24 cellular contexts compared by ENCODE assay signal in genomic region chr11:113234888-113235287, GRCh38.
A peak's percentile ranks its signal among the peaks of the same experiment; 100 is the strongest.
DNase-seq lines count a peak whose midpoint lies in the region; ATAC-seq and TF ChIP-seq lines count a peak whose summit lies in the region.
"Had no signal": no experiment of that assay in that cellular context is flagged by ENCODE, and none has a peak within 500 bp of the region (broad histone marks: within the 10 kb centered on the region; RNA-seq: fewer than 3 reads in every experiment).

No MANE protein-coding gene starts in this region.

- no peak overlapping the region for H3K4me3 ChIP-seq in dorsolateral prefrontal cortex

- peak in 1 of 56 donors; percentile 34 for TF ChIP-seq CTCF in dorsolateral prefrontal cortex (IDR thresholded peaks at IDR 0.05 in 54 of 56, conservative IDR thresholded peaks at IDR 0.05 in 2 of 56; ENCODE audit: low read depth in 1 of 56, partially characterized antibody in 56 of 56)

- H3K4me1 Mint-ChIP-seq in activated CD8-positive, alpha-beta T cell treated with anti-CD3 and anti-CD28 coated beads, Interleukin-2, amount 10 ng/mL, durations not matched to agents 7 days and 5 days (ENCODE audit: low read depth) = no peaks in the 10 kb centered on the region
- H3K4me1 Mint-ChIP-seq: CD14-positive monocyte; CD8-positive, alpha-beta memory T cell had no signal

- H3K27me3 ChIP-seq in dorsolateral prefrontal cortex (no peaks in the 10 kb centered on the region), layer of hippocampus (ENCODE audit: control insufficient read depth, insufficient read depth, low read length) (no peaks in the 10 kb centered on the region)
- H3K27me3 ChIP-seq: BE2C had no signal

- TF ChIP-seq POLR2A in GM18505 (IDR thresholded peaks at IDR 0.05; ENCODE audit: borderline replicate concordance, extremely low read depth, insufficient read depth, insufficient read length) = no peak

- peak overlapping the region in 58 of 59 donors; percentile 16 to 93 (median 82) for H3K27ac ChIP-seq in dorsolateral prefrontal cortex
- peak overlapping the region; percentile 78 for H3K27ac ChIP-seq in layer of hippocampus (ENCODE audit: low read depth, low read length)

- H3K27ac Mint-ChIP-seq in activated CD8-positive, alpha-beta T cell treated with anti-CD3 and anti-CD28 coated beads, Interleukin-2, amount 10 ng/mL, durations not matched to agents 7 days and 5 days = no peak overlapping the region
- H3K27ac Mint-ChIP-seq: CD14-positive monocyte; CD8-positive, alpha-beta memory T cell had no signal

- H3K27me3 Mint-ChIP-seq in activated CD8-positive, alpha-beta T cell treated with anti-CD3 and anti-CD28 coated beads, Interleukin-2, amount 10 ng/mL, durations not matched to agents 7 days and 5 days (ENCODE audit: low read depth) = peaks cover 7% of the 10 kb centered on the region

- POLR2A ChIA-PET in activated CD8-positive, alpha-beta T cell treated with anti-CD3 and anti-CD28 coated beads, Interleukin-2, amount 10 ng/mL, durations not matched to agents 7 days and 5 days (lab: Charles Lee) = no interaction called here

- intact Hi-C loops in dorsolateral prefrontal cortex (cut with DNase I) = loop anchor here in 1 of 2 donors (5.0 kb wide), 1 partner anchor 73 kb away; no protein-coding TSS in a partner anchor

- H3K9me3 Mint-ChIP-seq in activated CD8-positive, alpha-beta T cell treated with anti-CD3 and anti-CD28 coated beads, Interleukin-2, amount 10 ng/mL, durations not matched to agents 7 days and 5 days (ENCODE audit: insufficient read depth) = no peaks in the 10 kb centered on the region
- H3K9me3 Mint-ChIP-seq: CD8-positive, alpha-beta memory T cell had no signal

- ATAC-seq in GM18505 (IDR thresholded peaks at IDR 0.05; ENCODE audit: unreplicated experiment) = no peak
- no peak for ATAC-seq in activated CD8-positive, alpha-beta T cell treated with anti-CD3 and anti-CD28 coated beads, Interleukin-2, amount 10 ng/mL, durations not matched to agents 7 days and 5 days
- ATAC-seq: PC-3 had no signal

- peak in 9 of 10 donors; percentile 45 to 75 (median 61) for DNase-seq in dorsolateral prefrontal cortex
- peak; percentile 66 for DNase-seq in pons (ENCODE audit: low spot score)
- no peak for DNase-seq in activated CD8-positive, alpha-beta T cell treated with anti-CD3 and anti-CD28 coated beads, Interleukin-2, amount 10 ng/mL, durations not matched to agents 7 days and 5 days
- DNase-seq in effector CD4-positive, alpha-beta T cell = no peak
- no peak for DNase-seq in NCI-H774 (lab: John Stamatoyannopoulos, UW)
- DNase-seq: BE2C; CD8-positive, alpha-beta memory T cell; DMS 273 treated with DMSO at 0.1 percent for 48 hours; DMS79; EL; GF-D8; GOT3; HCEC 1CT; KBM-7; MM.1S; NCI-H2029; NCI-H446; NCI-H524 treated with DMSO at 0.1 percent for 48 hours; NCI-H82; NK-92 treated with Interleukin-12 subunit alpha and Interleukin-12 subunit beta, amount 100 ng/mL, for 24 hours; PC-3 had no signal

- H3K36me3 Mint-ChIP-seq in activated CD8-positive, alpha-beta T cell treated with anti-CD3 and anti-CD28 coated beads, Interleukin-2, amount 10 ng/mL, durations not matched to agents 7 days and 5 days (ENCODE audit: low read depth) = no peaks in the 10 kb centered on the region
- H3K36me3 Mint-ChIP-seq: CD14-positive monocyte; CD8-positive, alpha-beta memory T cell had no signal

- CTCF ChIA-PET in activated CD8-positive, alpha-beta T cell treated with anti-CD3 and anti-CD28 coated beads, Interleukin-2, amount 10 ng/mL, durations not matched to agents 7 days and 5 days (lab: Charles Lee) = no interaction called here

- no peak overlapping the region for H3K4me3 Mint-ChIP-seq in activated CD8-positive, alpha-beta T cell treated with anti-CD3 and anti-CD28 coated beads, Interleukin-2, amount 10 ng/mL, durations not matched to agents 7 days and 5 days
- H3K4me3 Mint-ChIP-seq: CD14-positive monocyte; CD8-positive, alpha-beta memory T cell had no signal

Comparison
In these comparisons a context has a peak if more than half of its experiments do, and no peak if none do; other contexts are left out.
1. DNase-seq: peak in dorsolateral prefrontal cortex (9 of 10) and pons (single experiment); none in activated CD8-positive, alpha-beta T cell treated with anti-CD3 and anti-CD28 coated beads, Interleukin-2, amount 10 ng/mL, durations not matched to agents 7 days and 5 days (single experiment), effector CD4-positive, alpha-beta T cell (single experiment) and NCI-H774 (single experiment).